In genomic region chr4:22508376-22508775, GRCh38 we compare ENCODE assay signal across 18 cellular contexts.
"Had no signal": no experiment of that assay in that cellular context is flagged by ENCODE, and none has a peak within 500 bp of the region (broad histone marks: within the 10 kb centered on the region; RNA-seq: fewer than 3 reads in every experiment).

No MANE protein-coding gene starts in this region.

- H3K4me1 Mint-ChIP-seq: naive B cell had no signal

- H3K4me3 Mint-ChIP-seq: activated T-cell treated with anti-CD3 and anti-CD28 coated beads, Interleukin-2, amount 50 U/mL, for 72 hours; effector memory CD8-positive, alpha-beta T cell; naive B cell; type B pancreatic cell had no signal

- H3K36me3 ChIP-seq: cardiac muscle cell, left ventricle myocardium inferior, right lobe of liver, stomach had no signal

- H3K36me3 Mint-ChIP-seq: naive B cell had no signal

- H3K9me3 ChIP-seq: left ventricle myocardium inferior, mucosa of descending colon, right lobe of liver, stomach had no signal

- H3K4me3 ChIP-seq: cardiac muscle cell, left ventricle myocardium inferior, mucosa of descending colon, right lobe of liver, stomach had no signal

- DNase-seq: activated CD4-positive, alpha-beta T cell treated with anti-CD3 and anti-CD28 coated beads, Interleukin-2, amount 50 U/mL, for 1 hour; activated gamma-delta T cell treated with Interleukin-2 at 50 U/mL for 16 hours; activated T-cell treated with anti-CD3 and anti-CD28 coated beads, Interleukin-2, amount 50 U/mL, for 72 hours; amniotic stem cell; effector memory CD8-positive, alpha-beta T cell; left ventricle myocardium inferior; mucosa of descending colon; naive B cell; right lobe of liver; small intestine; stimulated activated CD4-positive, alpha-beta T cell treated with anti-CD3 and anti-CD28 coated beads, Interleukin-15, amount 100 ng/mL, for 24 hours; stimulated activated CD4-positive, alpha-beta T cell treated with anti-CD3 and anti-CD28 coated beads, Interleukin-4, amount 100 ng/mL, for 1 hour; stomach; T-helper 1 cell; T1000 had no signal

- H3K27me3 Mint-ChIP-seq: effector memory CD8-positive, alpha-beta T cell; type B pancreatic cell had no signal

- H3K27me3 ChIP-seq: cardiac muscle cell, right lobe of liver, stomach had no signal

- ATAC-seq: activated naive CD4-positive, alpha-beta T cell treated with anti-CD3 and anti-CD28 coated beads, Interleukin-2, amount 50 U/mL, for 72 hours; activated T-cell treated with anti-CD3 and anti-CD28 coated beads, Interleukin-2, amount 50 U/mL, for 72 hours; effector memory CD8-positive, alpha-beta T cell; mucosa of descending colon had no signal

- H3K27ac ChIP-seq: cardiac muscle cell, left ventricle myocardium inferior, right lobe of liver, stomach had no signal

- H3K27ac Mint-ChIP-seq: activated naive CD4-positive, alpha-beta T cell treated with anti-CD3 and anti-CD28 coated beads, Interleukin-2, amount 50 U/mL, for 72 hours; activated T-cell treated with anti-CD3 and anti-CD28 coated beads, Interleukin-2, amount 50 U/mL, for 72 hours; effector memory CD8-positive, alpha-beta T cell; type B pancreatic cell had no signal
